In genomic region chr5:57316798-57317327, GRCh38 we compare ENCODE assay signal across 1 cellular context.
TF ChIP-seq lines count a peak whose summit lies in the region.

No MANE protein-coding gene starts in this region.

TF ChIP-seq in SK-N-SH, 30 proteins besides CTCF, POLR2A, EP300 and RAD21 (continued from another document):
- TF ChIP-seq REST (IDR thresholded peaks at IDR 0.05; ENCODE audit: low read depth, low read length) (no peak), TEAD4 (IDR thresholded peaks at IDR 0.05; ENCODE audit: borderline replicate concordance, insufficient read depth) (no peak), GATA2 (CRISPR knock-in tag; IDR thresholded peaks at IDR 0.05) (no peak), TCF12 (IDR thresholded peaks at IDR 0.05) (peak; percentile 57), MAX (IDR thresholded peaks at IDR 0.05; ENCODE audit: low read depth) (0 out of 2 replicates have a peak, but pooled peaks have one; percentile 27), ZBTB33 (IDR thresholded peaks at IDR 0.05; ENCODE audit: borderline replicate concordance, low read depth) (no peak), SIN3A (IDR thresholded peaks at IDR 0.05; ENCODE audit: borderline replicate concordance, low read depth, low read length) (no peak), POLR2AphosphoS5 (IDR thresholded peaks at IDR 0.05; ENCODE audit: low read depth, low read length) (peak; percentile 49; the same call in 1 of the 2 replicates), JUND (IDR thresholded peaks at IDR 0.05) (peak; percentile 56), ELF1 (IDR thresholded peaks at IDR 0.05) (no peak), RCOR1 (IDR thresholded peaks at IDR 0.05; ENCODE audit: low read length) (no peak), EZH2phosphoT487 (IDR thresholded peaks at IDR 0.05; ENCODE audit: borderline replicate concordance, low read depth) (no peak), MXI1 (IDR thresholded peaks at IDR 0.05; ENCODE audit: low read depth, low read length) (no peak), USF1 (IDR thresholded peaks at IDR 0.05; ENCODE audit: borderline replicate concordance, low read depth) (no peak)
